Comparison of ENCODE assay signal across 29 cellular contexts in the genomic region with DNA sequence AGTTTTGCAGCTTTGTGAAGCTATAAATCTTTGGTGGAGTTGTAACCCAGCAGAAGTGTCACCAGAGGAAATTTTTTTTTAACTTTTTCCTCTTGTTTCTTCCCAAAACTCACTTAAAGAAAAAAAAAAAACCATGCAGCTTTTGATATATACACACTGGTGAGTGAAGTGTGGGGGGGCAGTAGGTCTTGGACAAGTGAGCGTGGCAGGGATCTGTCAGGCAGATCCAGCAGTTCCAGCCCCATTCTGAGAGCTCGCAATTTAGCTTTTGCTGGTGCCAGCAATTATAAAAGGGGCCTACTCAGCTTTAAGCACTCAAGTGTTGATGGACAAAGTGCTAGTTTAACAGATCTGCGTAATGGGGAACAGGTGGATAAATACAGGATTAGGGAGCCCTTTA.
DNase-seq lines count a peak whose midpoint lies in the region; ATAC-seq, FAIRE-seq and TF ChIP-seq lines count a peak whose summit lies in the region.
"Had no signal": no experiment of that assay in that cellular context is flagged by ENCODE, and none has a peak within 500 bp of the region (broad histone marks: within the 10 kb centered on the region; RNA-seq: fewer than 3 reads in every experiment).

No MANE protein-coding gene starts in this region.

- H3K9me3 ChIP-seq in pancreas = no peaks in the 10 kb centered on the region
- H3K9me3 ChIP-seq: ascending aorta, gastroesophageal sphincter, HAP-1, sigmoid colon, SJSA1, tibial artery had no signal

- FAIRE-seq in pancreas (lab: Jason Lieb, UNC) (no peak), H54 (lab: Jason Lieb, UNC) (no peak)

- H3K27me3 ChIP-seq in pancreas = no peaks in the 10 kb centered on the region
- H3K27me3 ChIP-seq: ascending aorta, gastroesophageal sphincter, hepatocyte, sigmoid colon, SJSA1, tibial artery had no signal

- no peak overlapping the region for H3K4me3 ChIP-seq in pancreas
- H3K4me3 ChIP-seq: ascending aorta, gastroesophageal sphincter, HAP-1, hepatocyte, sigmoid colon, SJSA1, tibial artery had no signal

- TF ChIP-seq CTCF in pancreas (IDR thresholded peaks at IDR 0.05) = no peak

- no peaks in the 10 kb centered on the region for H3K36me3 ChIP-seq in pancreas
- H3K36me3 ChIP-seq: ascending aorta, gastroesophageal sphincter, HAP-1, sigmoid colon, SJSA1, tibial artery had no signal

- ATAC-seq in GM18511 (IDR thresholded peaks at IDR 0.05; ENCODE audit: unreplicated experiment) (no peak), pancreas (no peak)
- ATAC-seq: activated CD8-positive, alpha-beta memory T cell treated with anti-CD3 and anti-CD28 coated beads, Interleukin-2, amount 10 ng/mL, durations not matched to agents 7 days and 5 days; activated T-cell treated with anti-CD3 and anti-CD28 coated beads, Interleukin-2, amount 50 U/mL, for 4 hours; gastroesophageal sphincter; naive thymus-derived CD8-positive, alpha-beta T cell had no signal

- intact Hi-C loops in pancreas (cut with DNase I) = no loop called here

- no peak overlapping the region for H3K27ac ChIP-seq in pancreas
- H3K27ac ChIP-seq: ascending aorta, gastroesophageal sphincter, hepatocyte, sigmoid colon, SJSA1, tibial artery had no signal

- TF ChIP-seq POLR2A in H54 (IDR thresholded peaks at IDR 0.05; ENCODE audit: low read depth, low read length) = no peak

- DNase-seq in DMS 273 treated with DMSO at 0.1 percent for 48 hours (lab: John Stamatoyannopoulos, UW) (peak; percentile 73), NCI-H128 (lab: John Stamatoyannopoulos, UW; ENCODE audit: unreplicated experiment) (peak; percentile 74), NCI-H2227 treated with DMSO at 0.1 percent for 48 hours (lab: John Stamatoyannopoulos, UW) (peak; percentile 31), RPMI8226 (peak; percentile 21), pancreas (no peak), hippocampal formation (lab: John Stamatoyannopoulos, UW) (no peak), H54 (ENCODE audit: insufficient read length, low spot score) (no peak)
- DNase-seq: activated CD4-positive, alpha-beta T cell treated with anti-CD3 and anti-CD28 coated beads, Interleukin-2, amount 50 U/mL, for 4 hours; activated CD8-positive, alpha-beta memory T cell treated with anti-CD3 and anti-CD28 coated beads, Interleukin-2, amount 10 ng/mL, durations not matched to agents 7 days and 5 days; activated gamma-delta T cell; activated naive CD8-positive, alpha-beta T cell treated with anti-CD3 and anti-CD28 coated beads, Interleukin-2, amount 10 ng/mL, durations not matched to agents 7 days and 5 days; activated T-cell treated with anti-CD3 and anti-CD28 coated beads, Interleukin-2, amount 50 U/mL, for 4 hours; CD4-positive, alpha-beta T cell; KG1; MM.1S; naive thymus-derived CD8-positive, alpha-beta T cell; NCI-H187 treated with DMSO at 0.1 percent for 48 hours; NCI-H510A treated with DMSO at 0.1 percent for 48 hours; nucleus accumbens; sigmoid colon; stimulated activated CD4-positive, alpha-beta T cell treated with anti-CD3 and anti-CD28 coated beads, Interleukin-4, amount 100 ng/mL, for 24 hours; T-helper 1 cell; tibial artery had no signal

- WGBS in pancreas, 2 donors = 91% methylated on average over 3 of the region's 3 CpGs

- H3K4me1 ChIP-seq in pancreas = no peaks in the 10 kb centered on the region
- H3K4me1 ChIP-seq: ascending aorta, gastroesophageal sphincter, HAP-1, sigmoid colon, SJSA1, tibial artery had no signal

Comparison
In these comparisons a context has a peak if more than half of its experiments do, and no peak if none do; other contexts are left out.
1. DNase-seq: peak in DMS 273 treated with DMSO at 0.1 percent for 48 hours (single experiment), NCI-H128 (single experiment), NCI-H2227 treated with DMSO at 0.1 percent for 48 hours (single experiment) and RPMI8226 (single experiment); none in pancreas (0 of 6), hippocampal formation (0 of 2) and H54 (single experiment).